13 cellular contexts compared by ENCODE assay signal in genomic region chr5:59583810-59584562, GRCh38.
A peak's percentile ranks its signal among the peaks of the same experiment; 100 is the strongest.
DNase-seq lines count a peak whose midpoint lies in the region; ATAC-seq and TF ChIP-seq lines count a peak whose summit lies in the region.
"Had no signal": no experiment of that assay in that cellular context is flagged by ENCODE, and none has a peak within 500 bp of the region (broad histone marks: within the 10 kb centered on the region; RNA-seq: fewer than 3 reads in every experiment).

No MANE protein-coding gene starts in this region.

- no peaks in the 10 kb centered on the region for H4K20me1 ChIP-seq in GM23338 (replicated peaks; ENCODE audit: insufficient read depth)

- H3K4me3 Mint-ChIP-seq in GM23338 = no peak overlapping the region
- H3K4me3 Mint-ChIP-seq: activated naive CD8-positive, alpha-beta T cell treated with anti-CD3 and anti-CD28 coated beads, Interleukin-2, amount 50 U/mL, for 24 hours had no signal

- peaks cover 45% of the 10 kb centered on the region for H3K4me1 Mint-ChIP-seq in GM23338

- no peak for DNase-seq in GM23338 (ENCODE audit: low spot score)
- peak; percentile 81 for DNase-seq in NCI-H2227 (lab: John Stamatoyannopoulos, UW; ENCODE audit: unreplicated experiment)
- DNase-seq in epithelial cell of esophagus (ENCODE audit: low read depth) = peak; percentile 32
- no peak for DNase-seq in kidney glomerular epithelial cell (lab: John Stamatoyannopoulos, UW)
- DNase-seq: activated CD8-positive, alpha-beta memory T cell treated with anti-CD3 and anti-CD28 coated beads, Interleukin-2, amount 50 U/mL, for 48 hours; activated naive CD8-positive, alpha-beta T cell treated with anti-CD3 and anti-CD28 coated beads, Interleukin-2, amount 50 U/mL, for 24 hours; effector CD4-positive, alpha-beta T cell; NCI-H526 treated with DMSO at 0.1 percent for 48 hours; stomach had no signal

- no peak overlapping the region for H3K4me3 ChIP-seq in GM23338
- no peak overlapping the region for H3K4me3 ChIP-seq in epithelial cell of esophagus (ENCODE audit: low read length)
- H3K4me3 ChIP-seq in rectal smooth muscle tissue (ENCODE audit: low read length) = peak overlapping the region; percentile 37
- H3K4me3 ChIP-seq: SK-N-MC, stomach had no signal

- no peak overlapping the region for H3K9ac ChIP-seq in rectal smooth muscle tissue (ENCODE audit: low read length)

- no peaks in the 10 kb centered on the region for H3K36me3 Mint-ChIP-seq in GM23338 (ENCODE audit: low read depth)

- H3K27me3 Mint-ChIP-seq in GM23338 (ENCODE audit: insufficient read depth, low read depth, poor library complexity) = peaks cover 4% of the 10 kb centered on the region

- H3F3A ChIP-seq in GM23338 (replicated peaks; ENCODE audit: low read depth) = no peaks in the 10 kb centered on the region

- H3K36me3 ChIP-seq in GM23338 (ENCODE audit: insufficient read depth) (no peaks in the 10 kb centered on the region), rectal smooth muscle tissue (ENCODE audit: control insufficient read depth, insufficient read depth, low read length) (no peaks in the 10 kb centered on the region)
- H3K36me3 ChIP-seq: stomach had no signal

- no peaks in the 10 kb centered on the region for H3K79me2 ChIP-seq in GM23338 (replicated peaks; ENCODE audit: insufficient read depth)

- peaks cover 47% of the 10 kb centered on the region for H3K4me1 ChIP-seq in GM23338 (ENCODE audit: insufficient read depth)
- peaks cover 8% of the 10 kb centered on the region for H3K4me1 ChIP-seq in rectal smooth muscle tissue (ENCODE audit: control insufficient read depth, insufficient read depth, low read length)

- ATAC-seq in GM23338 (no peak), HG02981 (IDR thresholded peaks at IDR 0.05; ENCODE audit: unreplicated experiment) (no peak), HG03432 (IDR thresholded peaks at IDR 0.05; ENCODE audit: unreplicated experiment) (no peak)
- ATAC-seq: activated naive CD8-positive, alpha-beta T cell treated with anti-CD3 and anti-CD28 coated beads, Interleukin-2, amount 50 U/mL, for 24 hours had no signal

- H3K9me2 ChIP-seq in GM23338 (ENCODE audit: insufficient read depth) = no peaks in the 10 kb centered on the region

- TF ChIP-seq CTCF in GM23338 (conservative IDR thresholded peaks at IDR 0.05; ENCODE audit: low read depth in 2 of 2) (no peak), epithelial cell of esophagus (IDR thresholded peaks at IDR 0.05; ENCODE audit: insufficient read depth, low read depth, low read length, missing control alignments) (no peak)

- H3K27ac Mint-ChIP-seq in GM23338 = peak overlapping the region; percentile 32; the same call in 1 of the 2 replicates
- H3K27ac Mint-ChIP-seq: activated naive CD8-positive, alpha-beta T cell treated with anti-CD3 and anti-CD28 coated beads, Interleukin-2, amount 50 U/mL, for 24 hours had no signal

- H3K27ac ChIP-seq in GM23338 (ENCODE audit: low read depth) (no peak overlapping the region), rectal smooth muscle tissue (ENCODE audit: low read depth, low read length) (no peak overlapping the region)
- H3K27ac ChIP-seq: SK-N-MC had no signal

- H3K27me3 ChIP-seq in GM23338 (ENCODE audit: insufficient read depth) = no peaks in the 10 kb centered on the region
- no peaks in the 10 kb centered on the region for H3K27me3 ChIP-seq in rectal smooth muscle tissue (ENCODE audit: control insufficient read depth, insufficient read depth, low read length)
- H3K27me3 ChIP-seq: stomach had no signal

- H3K4me2 ChIP-seq in GM23338 = no peak overlapping the region

- no peaks in the 10 kb centered on the region; the same call in 2 of the 3 replicates for H3K9me3 Mint-ChIP-seq in GM23338
- H3K9me3 Mint-ChIP-seq: activated naive CD8-positive, alpha-beta T cell treated with anti-CD3 and anti-CD28 coated beads, Interleukin-2, amount 50 U/mL, for 24 hours had no signal

- H2AFZ ChIP-seq in GM23338 = peak overlapping the region; percentile 18; the same call in 1 of the 2 replicates

TF ChIP-seq in GM23338, 12 proteins besides CTCF, POLR2A, EP300 and RAD21:
- TF ChIP-seq EZH2 (IDR thresholded peaks at IDR 0.05; ENCODE audit: low read depth, unreplicated experiment) (no peak), JUNB (IDR thresholded peaks at IDR 0.05; ENCODE audit: unreplicated experiment) (no peak)

Comparison
In these comparisons a context has a peak if more than half of its experiments do, and no peak if none do; other contexts are left out.
1. DNase-seq: peak in NCI-H2227 (single experiment) and epithelial cell of esophagus (single experiment); none in GM23338 (single experiment) and kidney glomerular epithelial cell (single experiment).